1 cellular context compared by ENCODE assay signal in genomic region chr10:23399701-23400144, GRCh38.
TF ChIP-seq lines count a peak whose summit lies in the region.

No MANE protein-coding gene starts in this region.

TF ChIP-seq in HepG2, 621 proteins besides CTCF, POLR2A, EP300 and RAD21:
- TF ChIP-seq ATF2 (CRISPR knock-in tag; IDR thresholded peaks at IDR 0.05) = no peak
- TF ChIP-seq ZNF691 (CRISPR knock-in tag; IDR thresholded peaks at IDR 0.05; ENCODE audit: borderline replicate concordance, low read depth) = peak; percentile 47; the same call in 1 of the 2 replicates
- peak; percentile 21; the same call in 1 of the 2 replicates for TF ChIP-seq THRA (CRISPR knock-in tag; IDR thresholded peaks at IDR 0.05; ENCODE audit: borderline replicate concordance)
